24 cellular contexts compared by ENCODE assay signal in the genomic region with DNA sequence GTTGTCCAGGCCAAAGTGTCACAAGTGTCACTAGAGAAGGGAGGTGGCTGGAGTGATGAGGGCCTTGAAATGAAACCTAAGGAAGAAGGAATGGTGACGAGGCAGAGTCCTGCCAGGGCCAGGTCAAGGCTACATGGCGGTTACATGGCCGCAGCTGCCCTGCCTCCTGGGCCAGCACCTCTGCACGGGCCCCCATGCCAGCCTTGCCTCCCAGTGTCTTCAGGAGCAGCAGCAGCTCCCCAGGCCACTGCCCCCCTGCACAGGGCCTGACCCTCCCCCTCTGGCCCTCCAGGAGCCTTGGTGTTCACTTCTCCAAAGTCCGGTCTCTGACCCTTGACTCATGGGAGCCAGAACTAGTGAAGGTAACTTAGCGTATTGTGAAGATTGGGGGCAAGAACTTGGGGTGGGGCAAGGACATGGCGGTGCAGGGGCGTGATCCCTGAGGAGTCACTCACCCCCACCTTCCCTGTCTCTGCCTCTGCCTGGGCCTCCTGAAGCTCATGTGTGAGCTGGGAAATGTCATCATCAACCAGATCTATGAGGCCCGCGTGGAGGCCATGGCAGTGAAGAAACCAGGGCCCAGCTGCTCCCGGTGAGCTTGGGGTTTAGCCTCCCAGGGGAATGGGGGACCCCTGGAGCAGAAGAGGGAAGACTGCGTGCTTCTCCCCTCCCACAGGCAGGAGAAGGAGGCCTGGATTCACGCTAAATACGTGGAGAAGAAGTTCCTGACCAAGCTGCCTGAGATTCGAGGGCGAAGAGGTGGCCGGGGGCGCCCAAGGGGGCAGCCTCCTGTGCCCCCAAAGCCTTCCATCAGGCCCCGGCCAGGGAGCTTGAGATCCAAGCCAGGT. TPM values are rescaled to one million over a fixed set of nuclear protein-coding genes. Genes with fewer than 3 reads are reported as not detected.
DNase-seq lines count a peak whose midpoint lies in the region; ATAC-seq, FAIRE-seq and TF ChIP-seq lines count a peak whose summit lies in the region.
"Had no signal": no experiment of that assay in that cellular context is flagged by ENCODE, and none has a peak within 500 bp of the region (broad histone marks: within the 10 kb centered on the region; RNA-seq: fewer than 3 reads in every experiment).

No MANE protein-coding gene starts in this region.

- H3K36me3 ChIP-seq in HepG2 (replicated peaks in 1 of 2; ENCODE audit: control insufficient read depth in 1 of 2, insufficient read depth in 2 of 2, low read length in 2 of 2) (no peaks in the 10 kb centered on the region), right lobe of liver (no peaks in the 10 kb centered on the region)
- H3K36me3 ChIP-seq: thoracic aorta had no signal

- ATAC-seq in HepG2 (no peak), right lobe of liver (no peak), GM19467 (IDR thresholded peaks at IDR 0.05; ENCODE audit: unreplicated experiment) (no peak)
- no peak for ATAC-seq in activated CD8-positive, alpha-beta T cell treated with anti-CD3 and anti-CD28 coated beads, Interleukin-2, amount 10 ng/mL, durations not matched to agents 7 days and 5 days
- no peak for ATAC-seq in stimulated activated naive B cell treated with anti-CD40 and anti-IgM and Interleukin-4, amounts not matched to agents 10 μg/mL and 1 μg/mL and 100 μg/mL, for 72 hours (replicated peaks)
- ATAC-seq: body of pancreas, Panc1 had no signal

- no peaks in the 10 kb centered on the region for H3K9me3 Mint-ChIP-seq in activated CD8-positive, alpha-beta T cell treated with anti-CD3 and anti-CD28 coated beads, Interleukin-2, amount 10 ng/mL, durations not matched to agents 7 days and 5 days (ENCODE audit: insufficient read depth)
- H3K9me3 Mint-ChIP-seq in mesothelial cell of epicardium: no peaks in the 10 kb centered on the region
- H3K9me3 Mint-ChIP-seq in stimulated activated naive B cell treated with anti-CD40 and anti-IgM and Interleukin-4, amounts not matched to agents 10 μg/mL and 1 μg/mL and 100 μg/mL, for 72 hours: no peaks in the 10 kb centered on the region
- H3K9me3 Mint-ChIP-seq: naive B cell had no signal

- BruUV-seq in HepG2 (replicated peaks; lab: Mats Ljungman, UMichigan): no TSS peak

- 41% methylated on average over 11 of the region's 19 CpGs for WGBS in HepG2 (ENCODE audit: low lambda C conversion rate)
- 86% methylated on average over 6 of the region's 19 CpGs for WGBS in right lobe of liver (ENCODE audit: insufficient coverage, low coverage, low lambda C conversion rate, missing lambda C conversion rate)

- no peak for FAIRE-seq in HepG2 (lab: Jason Lieb, UNC)
- FAIRE-seq in HTR-8/SVneo (lab: Jason Lieb, UNC): no peak

- H3K27me3 ChIP-seq in HepG2 (ENCODE audit: control insufficient read depth in 1 of 2, insufficient read depth in 2 of 2, low read length in 2 of 2): peaks cover 1 to 16% of the 10 kb centered on the region in 2 experiments; a peak in 3 of 5 replicates
- H3K27me3 ChIP-seq in right lobe of liver: no peaks in the 10 kb centered on the region

- H4K20me1 ChIP-seq in HepG2 (ENCODE audit: insufficient read depth, low read length): peaks cover 13% of the 10 kb centered on the region; the same call in 1 of the 2 replicates

- POLR2A ChIA-PET in HepG2 (lab: Yijun Ruan, JAX): interaction anchor here (0.9 to 2.3 kb wide), 4 partner anchors 13 to 67 kb away, joined by 3 to 7 read pairs (median 6); partner anchors contain the start of genes SLC2A4 and TMEM256
- POLR2A ChIA-PET in activated CD8-positive, alpha-beta T cell treated with anti-CD3 and anti-CD28 coated beads, Interleukin-2, amount 10 ng/mL, durations not matched to agents 7 days and 5 days (lab: Charles Lee): interaction anchor here (0.7 to 5.0 kb wide), 5 partner anchors 11 to 134 kb away, joined by 3 to 54 read pairs (median 6); partner anchors contain the start of genes ACAP1 and NEURL4

- H3K79me2 ChIP-seq in HepG2 (ENCODE audit: insufficient read depth, low read length): no peaks in the 10 kb centered on the region

- H3K9me3 ChIP-seq in HepG2 (ENCODE audit: low read length): no peaks in the 10 kb centered on the region
- no peaks in the 10 kb centered on the region for H3K9me3 ChIP-seq in right lobe of liver
- H3K9me3 ChIP-seq: body of pancreas, thoracic aorta had no signal

- TF ChIP-seq POLR2A in HepG2 (IDR thresholded peaks at IDR 0.05; ENCODE audit: insufficient read depth in 1 of 2, low read depth in 2 of 2, low read length in 2 of 2) (no peak; a peak in 1 of 4 replicates), right lobe of liver (IDR thresholded peaks at IDR 0.05) (no peak)

- H3K4me3 Mint-ChIP-seq in activated CD8-positive, alpha-beta T cell treated with anti-CD3 and anti-CD28 coated beads, Interleukin-2, amount 10 ng/mL, durations not matched to agents 7 days and 5 days: no peak overlapping the region
- no peak overlapping the region for H3K4me3 Mint-ChIP-seq in mesothelial cell of epicardium
- no peak overlapping the region for H3K4me3 Mint-ChIP-seq in stimulated activated naive B cell treated with anti-CD40 and anti-IgM and Interleukin-4, amounts not matched to agents 10 μg/mL and 1 μg/mL and 100 μg/mL, for 72 hours

- H3K4me1 Mint-ChIP-seq in activated CD8-positive, alpha-beta T cell treated with anti-CD3 and anti-CD28 coated beads, Interleukin-2, amount 10 ng/mL, durations not matched to agents 7 days and 5 days (ENCODE audit: low read depth): peaks cover 57% of the 10 kb centered on the region
- peaks cover 30% of the 10 kb centered on the region for H3K4me1 Mint-ChIP-seq in mesothelial cell of epicardium
- peaks cover 29 to 61% of the 10 kb centered on the region in 2 donors for H3K4me1 Mint-ChIP-seq in stimulated activated naive B cell treated with anti-CD40 and anti-IgM and Interleukin-4, amounts not matched to agents 10 μg/mL and 1 μg/mL and 100 μg/mL, for 72 hours

- no peak overlapping the region for H2AFZ ChIP-seq in HepG2 (ENCODE audit: low read length)

- TF ChIP-seq EP300 in HepG2 (IDR thresholded peaks at IDR 0.05; ENCODE audit: low read depth in 2 of 2, low read length in 2 of 2) (no peak), HepG2 (CRISPR knock-in tag; IDR thresholded peaks at IDR 0.05; ENCODE audit: borderline replicate concordance) (no peak)

- no peak overlapping the region for H3K4me3 ChIP-seq in HepG2 (replicated peaks in 1 of 3; ENCODE audit: insufficient read depth in 1 of 3, low read depth in 2 of 3, low read length in 3 of 3)
- H3K4me3 ChIP-seq in right lobe of liver: no peak overlapping the region
- H3K4me3 ChIP-seq: body of pancreas, thoracic aorta had no signal

- H3K27ac ChIP-seq in HepG2 (ENCODE audit: extremely low read length, insufficient read depth, low read length): no peak overlapping the region
- no peak overlapping the region for H3K27ac ChIP-seq in right lobe of liver
- H3K27ac ChIP-seq: body of pancreas, epithelial cell of prostate, thoracic aorta had no signal

- H3K27me3 Mint-ChIP-seq in activated CD8-positive, alpha-beta T cell treated with anti-CD3 and anti-CD28 coated beads, Interleukin-2, amount 10 ng/mL, durations not matched to agents 7 days and 5 days (ENCODE audit: low read depth): no peaks in the 10 kb centered on the region
- H3K27me3 Mint-ChIP-seq in mesothelial cell of epicardium (ENCODE audit: low read depth): peaks cover 4% of the 10 kb centered on the region
- H3K27me3 Mint-ChIP-seq in stimulated activated naive B cell treated with anti-CD40 and anti-IgM and Interleukin-4, amounts not matched to agents 10 μg/mL and 1 μg/mL and 100 μg/mL, for 72 hours: no peaks in the 10 kb centered on the region
- H3K27me3 Mint-ChIP-seq: CD4-positive, alpha-beta memory T cell; naive B cell had no signal

- TF ChIP-seq CTCF in HepG2 (CRISPR knock-in tag; IDR thresholded peaks at IDR 0.05): no peak
- no peak for TF ChIP-seq CTCF in right lobe of liver (IDR thresholded peaks at IDR 0.05)
- no peak for TF ChIP-seq CTCF in mesothelial cell of epicardium (IDR thresholded peaks at IDR 0.05; ENCODE audit: unreplicated experiment)

- intact Hi-C loops in HepG2 (cut with micrococcal nuclease; ENCODE audit: unreplicated experiment): loop anchor here (2.0 kb wide), 1 partner anchor 67 kb away; the partner anchor contains the start of gene SLC2A4
- intact Hi-C loops in right lobe of liver (cut with DNase I): loop anchor here in 1 of 2 donors (10.0 kb wide), 1 partner anchor 73 kb away; no protein-coding TSS in a partner anchor

- peak overlapping the region; percentile 55 for H3K27ac Mint-ChIP-seq in activated CD8-positive, alpha-beta T cell treated with anti-CD3 and anti-CD28 coated beads, Interleukin-2, amount 10 ng/mL, durations not matched to agents 7 days and 5 days
- peak overlapping the region; percentile 69 for H3K27ac Mint-ChIP-seq in mesothelial cell of epicardium
- peak overlapping the region; percentile 91 for H3K27ac Mint-ChIP-seq in stimulated activated naive B cell treated with anti-CD40 and anti-IgM and Interleukin-4, amounts not matched to agents 10 μg/mL and 1 μg/mL and 100 μg/mL, for 72 hours

- in situ Hi-C loops in HepG2 (cut with HindIII; ENCODE audit: extremely low pct_ligation_motif_present, low pct_unique_long_range_greater_than_20kb): no loop called here

- H3K36me3 Mint-ChIP-seq in activated CD8-positive, alpha-beta T cell treated with anti-CD3 and anti-CD28 coated beads, Interleukin-2, amount 10 ng/mL, durations not matched to agents 7 days and 5 days (ENCODE audit: low read depth): peaks cover 75% of the 10 kb centered on the region
- H3K36me3 Mint-ChIP-seq in mesothelial cell of epicardium: no peaks in the 10 kb centered on the region
- H3K36me3 Mint-ChIP-seq in stimulated activated naive B cell treated with anti-CD40 and anti-IgM and Interleukin-4, amounts not matched to agents 10 μg/mL and 1 μg/mL and 100 μg/mL, for 72 hours: peaks cover 38 to 58% of the 10 kb centered on the region in 2 donors

- no peak for DNase-seq in HepG2 (ENCODE audit: low spot score)
- DNase-seq in right lobe of liver: no peak
- no peak for DNase-seq in activated CD8-positive, alpha-beta T cell treated with anti-CD3 and anti-CD28 coated beads, Interleukin-2, amount 10 ng/mL, durations not matched to agents 7 days and 5 days
- DNase-seq in mesothelial cell of epicardium (ENCODE audit: low spot score in 2 of 2, unreplicated experiment in 2 of 2): no peak
- DNase-seq in stimulated activated naive B cell treated with anti-CD40 and anti-IgM and Interleukin-4, amounts not matched to agents 10 μg/mL and 1 μg/mL and 100 μg/mL, for 72 hours: no peak
- no peak for DNase-seq in SW480 (ENCODE audit: low spot score)
- DNase-seq in HTR-8/SVneo (ENCODE audit: insufficient read length, low spot score): no peak
- DNase-seq: activated CD8-positive, alpha-beta memory T cell treated with anti-CD3 and anti-CD28 coated beads, Interleukin-2, amount 50 U/mL, for 4 hours; activated naive CD4-positive, alpha-beta T cell; dermis blood vessel endothelial cell; DMS79 treated with DMSO at 0.1 percent for 48 hours; foreskin melanocyte; KBM-7; naive B cell; NCI-H187 treated with DMSO at 0.1 percent for 48 hours; NCI-H226; stimulated activated CD4-positive, alpha-beta T cell treated with anti-CD3 and anti-CD28 coated beads, Interleukin-12 subunit alpha, Interleukin-12 subunit beta, amount 100 ng/mL, for 4 hours had no signal

- TF ChIP-seq RAD21 in HepG2 (CRISPR knock-in tag; IDR thresholded peaks at IDR 0.05): no peak

- H3K4me2 ChIP-seq in HepG2 (ENCODE audit: low read depth, low read length): no peak overlapping the region

- H3K9ac ChIP-seq in HepG2 (ENCODE audit: insufficient read depth, low read depth, low read length): no peak overlapping the region

- CTCF ChIA-PET in HepG2 (lab: Yijun Ruan, JAX; ENCODE audit: low intra/inter-chr PET ratio, low total read pairs): interaction anchor here (5.9 kb wide), 1 partner anchor 24 kb away, joined by 41 read pairs; no protein-coding TSS in a partner anchor
- CTCF ChIA-PET in activated CD8-positive, alpha-beta T cell treated with anti-CD3 and anti-CD28 coated beads, Interleukin-2, amount 10 ng/mL, durations not matched to agents 7 days and 5 days (lab: Charles Lee): interaction anchor here (1.1 to 4.6 kb wide), 4 partner anchors 11 to 212 kb away, joined by 3 to 35 read pairs (median 4); partner anchors contain the start of gene ACAP1

- H3K4me1 ChIP-seq in HepG2 (ENCODE audit: insufficient read depth, low read length) (peaks cover 59% of the 10 kb centered on the region), right lobe of liver (peaks cover 0 to 21% (median 4%) of the 10 kb centered on the region in 4 donors)

RNA-seq across cellular contexts. Expression of gene KCTD11, which starts 4.1 kb away (rescaled TPM):
- 1.3 and 1.6 TPM in 2 replicates for total RNA-seq in HepG2 (2016; rRNA removed; fragmentation: Illumina TruSeq; extraction: Trizol)
- 0.30 and 0.44 TPM in 2 replicates for total RNA-seq in HepG2 (2016; cell fraction: cytosol; rRNA removed; fragmentation: Illumina TruSeq; extraction: Trizol; ENCODE audit: low read depth)
- 0.79 and 1.5 TPM in 2 replicates for total RNA-seq in HepG2 (2016; cell fraction: insoluble cytoplasmic fraction; rRNA removed; fragmentation: Illumina TruSeq; extraction: Trizol)
- 0.79 and 1.1 TPM in 2 replicates for total RNA-seq in HepG2 (2016; cell fraction: membrane; rRNA removed; fragmentation: Illumina TruSeq; extraction: Trizol)
- total RNA-seq in HepG2 (2016; cell fraction: nucleus; rRNA removed; fragmentation: Illumina TruSeq; extraction: Trizol): 0.93 and 1.2 TPM in 2 replicates
- polyA plus RNA-seq in HepG2 (2011; rRNA removed): 2.6 and 3.1 TPM in 2 replicates
- 2.7 and 2.8 TPM in 2 replicates for polyA plus RNA-seq in HepG2 (2011; cell fraction: cytosol; rRNA removed)
- 2.5 TPM in 2 replicates for polyA plus RNA-seq in HepG2 (2011; cell fraction: nucleus; rRNA removed)
- polyA plus RNA-seq in HepG2 (2012): 1.4 and 1.8 TPM in 2 replicates
- polyA plus RNA-seq in HepG2 (2016; cell fraction: cytosol; fragmentation: Illumina TruSeq; extraction: Trizol; ENCODE audit: low read depth): 0.15 and 0.19 TPM in 2 replicates
- polyA plus RNA-seq in HepG2 (2016; cell fraction: insoluble cytoplasmic fraction; fragmentation: Illumina TruSeq; extraction: Trizol; ENCODE audit: low read depth): 1.0 and 1.3 TPM in 2 replicates
- polyA plus RNA-seq in HepG2 (2016; cell fraction: membrane; fragmentation: Illumina TruSeq; extraction: Trizol; ENCODE audit: low read depth): 0.49 and 0.56 TPM in 2 replicates
- polyA plus RNA-seq in HepG2 (2016; cell fraction: nucleus; fragmentation: Illumina TruSeq; extraction: Trizol; ENCODE audit: insufficient read depth, low read depth): 1.6 and 1.7 TPM in 2 replicates
- polyA minus RNA-seq in HepG2 (2011; rRNA and poly(A)+ RNA removed; ENCODE audit: low replicate concordance): 4.4 and 4.6 TPM in 2 replicates
- 1.8 and 2.1 TPM in 2 replicates for polyA minus RNA-seq in HepG2 (2011; cell fraction: cytosol; rRNA and poly(A)+ RNA removed)
- 2.9 and 3.0 TPM in 2 replicates for polyA minus RNA-seq in HepG2 (2011; cell fraction: nucleus; rRNA and poly(A)+ RNA removed)
- 1 to 10 TPM; 2.2 to 4.4 (median 2.9) TPM for total RNA-seq in right lobe of liver
- 10 to 100 TPM; 11.4 to 11.8 TPM for total RNA-seq in activated CD8-positive, alpha-beta T cell treated with anti-CD3 and anti-CD28 coated beads, Interleukin-2, amount 10 ng/mL, durations not matched to agents 7 days and 5 days
- total RNA-seq in mesothelial cell of epicardium: 17.3 to 18.8 TPM (median 17.7 TPM) in 3 replicates

RNA-seq across cellular contexts. Expression of gene TMEM95, which starts 7.1 kb away (rescaled TPM):
- total RNA-seq in HepG2 (2016; rRNA removed; fragmentation: Illumina TruSeq; extraction: Trizol): not detected in 2 replicates
- total RNA-seq in HepG2 (2016; cell fraction: cytosol; rRNA removed; fragmentation: Illumina TruSeq; extraction: Trizol; ENCODE audit: low read depth): not detected in 2 replicates
- total RNA-seq in HepG2 (2016; cell fraction: insoluble cytoplasmic fraction; rRNA removed; fragmentation: Illumina TruSeq; extraction: Trizol): not detected in 2 replicates
- not detected in 2 replicates for total RNA-seq in HepG2 (2016; cell fraction: membrane; rRNA removed; fragmentation: Illumina TruSeq; extraction: Trizol)
- total RNA-seq in HepG2 (2016; cell fraction: nucleus; rRNA removed; fragmentation: Illumina TruSeq; extraction: Trizol): not detected in 2 replicates
- polyA plus RNA-seq in HepG2 (2011; rRNA removed): not detected in 2 replicates
- not detected in 2 replicates for polyA plus RNA-seq in HepG2 (2011; cell fraction: cytosol; rRNA removed)
- polyA plus RNA-seq in HepG2 (2011; cell fraction: nucleus; rRNA removed): not detected in 2 replicates
- polyA plus RNA-seq in HepG2 (2012): not detected in 2 replicates
- polyA plus RNA-seq in HepG2 (2016; cell fraction: cytosol; fragmentation: Illumina TruSeq; extraction: Trizol; ENCODE audit: low read depth): not detected in 2 replicates
- polyA plus RNA-seq in HepG2 (2016; cell fraction: insoluble cytoplasmic fraction; fragmentation: Illumina TruSeq; extraction: Trizol; ENCODE audit: low read depth): not detected in 2 replicates
- polyA plus RNA-seq in HepG2 (2016; cell fraction: membrane; fragmentation: Illumina TruSeq; extraction: Trizol; ENCODE audit: low read depth): not detected in 2 replicates
- polyA plus RNA-seq in HepG2 (2016; cell fraction: nucleus; fragmentation: Illumina TruSeq; extraction: Trizol; ENCODE audit: insufficient read depth, low read depth): not detected in 2 replicates
- polyA minus RNA-seq in HepG2 (2011; rRNA and poly(A)+ RNA removed; ENCODE audit: low replicate concordance): not detected in 2 replicates
- polyA minus RNA-seq in HepG2 (2011; cell fraction: cytosol; rRNA and poly(A)+ RNA removed): not detected in 2 replicates
- polyA minus RNA-seq in HepG2 (2011; cell fraction: nucleus; rRNA and poly(A)+ RNA removed): 0.37 TPM in 1 of 2 replicates, not detected in the other
- not detected for total RNA-seq in right lobe of liver
- not detected for total RNA-seq in activated CD8-positive, alpha-beta T cell treated with anti-CD3 and anti-CD28 coated beads, Interleukin-2, amount 10 ng/mL, durations not matched to agents 7 days and 5 days
- 0.18 to 0.42 TPM in 2 of 3 replicates, not detected in the other for total RNA-seq in mesothelial cell of epicardium
- total RNA-seq: body of pancreas; CD4-positive, alpha-beta memory T cell; dermis blood vessel endothelial cell; kidney epithelial cell; thoracic aorta had no signal
- polyA plus RNA-seq: CD4-positive, alpha-beta memory T cell had no signal

RNA-seq across cellular contexts. Expression of gene ACAP1, which starts 11.5 kb away (rescaled TPM):
- total RNA-seq in HepG2 (2016; rRNA removed; fragmentation: Illumina TruSeq; extraction: Trizol) (1.3 TPM in 1 of 2 replicates, not detected in the other), right lobe of liver (1 to 10 TPM; 1.6 to 6.8 (median 2.7) TPM), mesothelial cell of epicardium (8.9 to 10.9 TPM (median 9.1 TPM) in 3 replicates)
- total RNA-seq in HepG2 (2016; cell fraction: cytosol; rRNA removed; fragmentation: Illumina TruSeq; extraction: Trizol; ENCODE audit: low read depth): 4.2 and 4.3 TPM in 2 replicates
- 2.2 TPM in 1 of 2 replicates, not detected in the other for total RNA-seq in HepG2 (2016; cell fraction: insoluble cytoplasmic fraction; rRNA removed; fragmentation: Illumina TruSeq; extraction: Trizol)
- 2.8 and 4.1 TPM in 2 replicates for total RNA-seq in HepG2 (2016; cell fraction: membrane; rRNA removed; fragmentation: Illumina TruSeq; extraction: Trizol)
- not detected in 2 replicates for total RNA-seq in HepG2 (2016; cell fraction: nucleus; rRNA removed; fragmentation: Illumina TruSeq; extraction: Trizol)
- 2.5 and 3.1 TPM in 2 replicates for polyA plus RNA-seq in HepG2 (2011; rRNA removed)
- 2.2 and 2.5 TPM in 2 replicates for polyA plus RNA-seq in HepG2 (2011; cell fraction: cytosol; rRNA removed)
- 3.8 and 5.2 TPM in 2 replicates for polyA plus RNA-seq in HepG2 (2011; cell fraction: nucleus; rRNA removed)
- 3.7 and 6.1 TPM in 2 replicates for polyA plus RNA-seq in HepG2 (2012)
- 2.3 and 3.5 TPM in 2 replicates for polyA plus RNA-seq in HepG2 (2016; cell fraction: cytosol; fragmentation: Illumina TruSeq; extraction: Trizol; ENCODE audit: low read depth)
- not detected in 2 replicates for polyA plus RNA-seq in HepG2 (2016; cell fraction: insoluble cytoplasmic fraction; fragmentation: Illumina TruSeq; extraction: Trizol; ENCODE audit: low read depth)
- polyA plus RNA-seq in HepG2 (2016; cell fraction: membrane; fragmentation: Illumina TruSeq; extraction: Trizol; ENCODE audit: low read depth): 0.87 TPM in 1 of 2 replicates, not detected in the other
- polyA plus RNA-seq in HepG2 (2016; cell fraction: nucleus; fragmentation: Illumina TruSeq; extraction: Trizol; ENCODE audit: insufficient read depth, low read depth): 1.2 and 2.1 TPM in 2 replicates
- 0.12 TPM in 1 of 2 replicates, not detected in the other for polyA minus RNA-seq in HepG2 (2011; rRNA and poly(A)+ RNA removed; ENCODE audit: low replicate concordance)
- not detected in 2 replicates for polyA minus RNA-seq in HepG2 (2011; cell fraction: cytosol; rRNA and poly(A)+ RNA removed)
- not detected in 2 replicates for polyA minus RNA-seq in HepG2 (2011; cell fraction: nucleus; rRNA and poly(A)+ RNA removed)
- 100 to 1,000 TPM; 573 to 605 TPM for total RNA-seq in activated CD8-positive, alpha-beta T cell treated with anti-CD3 and anti-CD28 coated beads, Interleukin-2, amount 10 ng/mL, durations not matched to agents 7 days and 5 days
- total RNA-seq: dermis blood vessel endothelial cell had no signal

RNA-seq across cellular contexts. Expression of gene NEURL4, which starts 18.7 kb away (rescaled TPM):
- total RNA-seq in HepG2 (2016; rRNA removed; fragmentation: Illumina TruSeq; extraction: Trizol) (6.7 and 15.7 TPM in 2 replicates), right lobe of liver (10 to 100 TPM in 4 of 6 experiments, 1 to 10 TPM in 2; 4.2 to 22.1 (median 10.8) TPM), mesothelial cell of epicardium (52.8 to 56.7 TPM (median 55.1 TPM) in 3 replicates)
- 2.2 and 2.3 TPM in 2 replicates for total RNA-seq in HepG2 (2016; cell fraction: cytosol; rRNA removed; fragmentation: Illumina TruSeq; extraction: Trizol; ENCODE audit: low read depth)
- 4.5 and 17.1 TPM in 2 replicates for total RNA-seq in HepG2 (2016; cell fraction: insoluble cytoplasmic fraction; rRNA removed; fragmentation: Illumina TruSeq; extraction: Trizol)
- 3.5 and 4.6 TPM in 2 replicates for total RNA-seq in HepG2 (2016; cell fraction: membrane; rRNA removed; fragmentation: Illumina TruSeq; extraction: Trizol)
- 28.3 and 30.1 TPM in 2 replicates for total RNA-seq in HepG2 (2016; cell fraction: nucleus; rRNA removed; fragmentation: Illumina TruSeq; extraction: Trizol)
- polyA plus RNA-seq in HepG2 (2011; rRNA removed): 14.8 and 15.3 TPM in 2 replicates
- polyA plus RNA-seq in HepG2 (2011; cell fraction: cytosol; rRNA removed): 5.0 and 5.4 TPM in 2 replicates
- 162 and 199 TPM in 2 replicates for polyA plus RNA-seq in HepG2 (2011; cell fraction: nucleus; rRNA removed)
- 12.4 and 15.4 TPM in 2 replicates for polyA plus RNA-seq in HepG2 (2012)
- polyA plus RNA-seq in HepG2 (2016; cell fraction: cytosol; fragmentation: Illumina TruSeq; extraction: Trizol; ENCODE audit: low read depth): 0.95 and 1.2 TPM in 2 replicates
- 4.4 and 6.1 TPM in 2 replicates for polyA plus RNA-seq in HepG2 (2016; cell fraction: insoluble cytoplasmic fraction; fragmentation: Illumina TruSeq; extraction: Trizol; ENCODE audit: low read depth)
- polyA plus RNA-seq in HepG2 (2016; cell fraction: membrane; fragmentation: Illumina TruSeq; extraction: Trizol; ENCODE audit: low read depth): 1.1 and 1.9 TPM in 2 replicates
- polyA plus RNA-seq in HepG2 (2016; cell fraction: nucleus; fragmentation: Illumina TruSeq; extraction: Trizol; ENCODE audit: insufficient read depth, low read depth): 84.2 and 94.7 TPM in 2 replicates
- polyA minus RNA-seq in HepG2 (2011; rRNA and poly(A)+ RNA removed; ENCODE audit: low replicate concordance): 25.4 and 35.0 TPM in 2 replicates
- 3.8 and 5.9 TPM in 2 replicates for polyA minus RNA-seq in HepG2 (2011; cell fraction: cytosol; rRNA and poly(A)+ RNA removed)
- polyA minus RNA-seq in HepG2 (2011; cell fraction: nucleus; rRNA and poly(A)+ RNA removed): 43.5 and 53.5 TPM in 2 replicates
- total RNA-seq in activated CD8-positive, alpha-beta T cell treated with anti-CD3 and anti-CD28 coated beads, Interleukin-2, amount 10 ng/mL, durations not matched to agents 7 days and 5 days: 10 to 100 TPM; 45.6 to 47.0 TPM

RNA-seq across cellular contexts. Expression of gene GPS2, which starts 32.7 kb away (rescaled TPM):
- total RNA-seq in HepG2 (2016; rRNA removed; fragmentation: Illumina TruSeq; extraction: Trizol): 43.8 and 58.0 TPM in 2 replicates
- 164 and 173 TPM in 2 replicates for total RNA-seq in HepG2 (2016; cell fraction: cytosol; rRNA removed; fragmentation: Illumina TruSeq; extraction: Trizol; ENCODE audit: low read depth)
- 33.8 and 63.0 TPM in 2 replicates for total RNA-seq in HepG2 (2016; cell fraction: insoluble cytoplasmic fraction; rRNA removed; fragmentation: Illumina TruSeq; extraction: Trizol)
- total RNA-seq in HepG2 (2016; cell fraction: membrane; rRNA removed; fragmentation: Illumina TruSeq; extraction: Trizol): 126 and 138 TPM in 2 replicates
- total RNA-seq in HepG2 (2016; cell fraction: nucleus; rRNA removed; fragmentation: Illumina TruSeq; extraction: Trizol): 36.6 and 44.0 TPM in 2 replicates
- 48.0 and 59.4 TPM in 2 replicates for polyA plus RNA-seq in HepG2 (2011; rRNA removed)
- 40.0 and 57.0 TPM in 2 replicates for polyA plus RNA-seq in HepG2 (2011; cell fraction: cytosol; rRNA removed)
- polyA plus RNA-seq in HepG2 (2011; cell fraction: nucleus; rRNA removed): 196 and 231 TPM in 2 replicates
- 39.6 and 43.4 TPM in 2 replicates for polyA plus RNA-seq in HepG2 (2012)
- polyA plus RNA-seq in HepG2 (2016; cell fraction: cytosol; fragmentation: Illumina TruSeq; extraction: Trizol; ENCODE audit: low read depth): 223 and 235 TPM in 2 replicates
- 44.5 and 60.2 TPM in 2 replicates for polyA plus RNA-seq in HepG2 (2016; cell fraction: insoluble cytoplasmic fraction; fragmentation: Illumina TruSeq; extraction: Trizol; ENCODE audit: low read depth)
- 165 and 167 TPM in 2 replicates for polyA plus RNA-seq in HepG2 (2016; cell fraction: membrane; fragmentation: Illumina TruSeq; extraction: Trizol; ENCODE audit: low read depth)
- 114 and 131 TPM in 2 replicates for polyA plus RNA-seq in HepG2 (2016; cell fraction: nucleus; fragmentation: Illumina TruSeq; extraction: Trizol; ENCODE audit: insufficient read depth, low read depth)
- 52.6 and 92.4 TPM in 2 replicates for polyA minus RNA-seq in HepG2 (2011; rRNA and poly(A)+ RNA removed; ENCODE audit: low replicate concordance)
- 12.9 and 16.7 TPM in 2 replicates for polyA minus RNA-seq in HepG2 (2011; cell fraction: cytosol; rRNA and poly(A)+ RNA removed)
- polyA minus RNA-seq in HepG2 (2011; cell fraction: nucleus; rRNA and poly(A)+ RNA removed): 29.9 and 42.3 TPM in 2 replicates
- 10 to 100 TPM; 22.0 to 48.1 (median 23.2) TPM for total RNA-seq in right lobe of liver
- total RNA-seq in activated CD8-positive, alpha-beta T cell treated with anti-CD3 and anti-CD28 coated beads, Interleukin-2, amount 10 ng/mL, durations not matched to agents 7 days and 5 days: 10 to 100 TPM; 86.3 to 88.0 TPM
- total RNA-seq in mesothelial cell of epicardium: 42.1 to 52.4 TPM (median 46.2 TPM) in 3 replicates

Comparison
In these comparisons a context has a peak if more than half of its experiments do, and no peak if none do; other contexts are left out.
1. RNA of gene ACAP1, which starts 11.5 kb away (total RNA-seq): 573 to 605 TPM in activated CD8-positive, alpha-beta T cell treated with anti-CD3 and anti-CD28 coated beads, Interleukin-2, amount 10 ng/mL, durations not matched to agents 7 days and 5 days; 8.9 to 10.9 TPM in mesothelial cell of epicardium, 1.6 to 6.8 TPM in right lobe of liver and 1.3 to 4.3 TPM in HepG2; every median in the first group is over 10 times any median in the second.
2. Peak in every context shown above with its lines, with median percentiles within 50 percentile points of each other: H3K27ac Mint-ChIP-seq.